7 cellular contexts compared by ENCODE assay signal in genomic region chr1:1434131-1434811, GRCh38. TPM values are rescaled to one million over a fixed set of nuclear protein-coding genes. Genes with fewer than 3 reads are reported as not detected.
DNase-seq lines count a peak whose midpoint lies in the region; ATAC-seq and TF ChIP-seq lines count a peak whose summit lies in the region.
"Had no signal": no experiment of that assay in that cellular context is flagged by ENCODE, and none has a peak within 500 bp of the region (broad histone marks: within the 10 kb centered on the region; RNA-seq: fewer than 3 reads in every experiment).

No MANE protein-coding gene starts in this region.

- intact Hi-C loops in left colon (cut with DNase I, micrococcal nuclease): no loop called here

- peak; percentile 54 for DNase-seq in 8988T
- DNase-seq in left colon: peak; percentile 35 to 66
- DNase-seq in kidney glomerular epithelial cell (lab: John Stamatoyannopoulos, UW): no peak

- no peak for ATAC-seq in left colon
- no peak for ATAC-seq in GM19467 (IDR thresholded peaks at IDR 0.05; ENCODE audit: unreplicated experiment)
- no peak for ATAC-seq in HG03159 (IDR thresholded peaks at IDR 0.05; ENCODE audit: unreplicated experiment)

TF ChIP-seq in PFSK-1, 5 proteins besides CTCF, POLR2A, EP300 and RAD21:
- TF ChIP-seq SIN3A (IDR thresholded peaks at IDR 0.05; ENCODE audit: borderline replicate concordance, insufficient read depth, low read length): no peak
- TF ChIP-seq FOXP2 (optimal IDR thresholded peaks at IDR 0.05; ENCODE audit: borderline replicate concordance, extremely low read depth, extremely low read length, insufficient read depth): no peak
- TF ChIP-seq REST (IDR thresholded peaks at IDR 0.05; ENCODE audit: insufficient read depth in 1 of 2, low read depth in 2 of 2, low read length in 2 of 2): no peak; a peak in 1 of 4 replicates
- peak; percentile 30; the same call in 1 of the 2 replicates for TF ChIP-seq POLR2AphosphoS5 (IDR thresholded peaks at IDR 0.05; ENCODE audit: low read depth, low read length)
- TF ChIP-seq TAF1 (IDR thresholded peaks at IDR 0.05; ENCODE audit: borderline replicate concordance, insufficient read depth, low read length): peak; percentile 38; the same call in 1 of the 2 replicates

RNA-seq across cellular contexts. Expression of gene VWA1, which starts 1.2 kb away (rescaled TPM):
- polyA plus RNA-seq in PFSK-1 (2012; ENCODE audit: insufficient read length, low read depth): 120 TPM
- total RNA-seq in left colon: 10 to 100 TPM; 40.1 to 81.5 TPM

RNA-seq across cellular contexts. Expression of gene ANKRD65, which starts 13.2 kb away (rescaled TPM):
- polyA plus RNA-seq in PFSK-1 (2012; ENCODE audit: insufficient read length, low read depth): 1.4 TPM
- total RNA-seq in left colon: 1 to 10 TPM in 1 of 2 donors, under 1 TPM in 1; 0.76 to 2.7 TPM
- total RNA-seq: T-helper 2 cell treated with Interferon-gamma antibody and Interleukin-4, amounts not matched to agents 100 ng/mL and 5 ng/mL, for 36 hours had no signal

RNA-seq across cellular contexts. Expression of gene ATAD3C, which starts 15.2 kb away (rescaled TPM):
- 4.0 TPM for polyA plus RNA-seq in PFSK-1 (2012; ENCODE audit: insufficient read length, low read depth)
- under 1 TPM; 0.49 to 0.87 TPM for total RNA-seq in left colon

RNA-seq across cellular contexts. Expression of gene MRPL20, which starts 27.2 kb away (rescaled TPM):
- polyA plus RNA-seq in PFSK-1 (2012; ENCODE audit: insufficient read length, low read depth): 179 TPM
- 10 to 100 TPM; 82.1 to 96.7 TPM for total RNA-seq in left colon

RNA-seq across cellular contexts. Expression of gene CCNL2, which starts 35.1 kb away (rescaled TPM):
- polyA plus RNA-seq in PFSK-1 (2012; ENCODE audit: insufficient read length, low read depth): 157 TPM
- total RNA-seq in left colon: 100 to 1,000 TPM; 115 to 129 TPM
